In the genomic region with DNA sequence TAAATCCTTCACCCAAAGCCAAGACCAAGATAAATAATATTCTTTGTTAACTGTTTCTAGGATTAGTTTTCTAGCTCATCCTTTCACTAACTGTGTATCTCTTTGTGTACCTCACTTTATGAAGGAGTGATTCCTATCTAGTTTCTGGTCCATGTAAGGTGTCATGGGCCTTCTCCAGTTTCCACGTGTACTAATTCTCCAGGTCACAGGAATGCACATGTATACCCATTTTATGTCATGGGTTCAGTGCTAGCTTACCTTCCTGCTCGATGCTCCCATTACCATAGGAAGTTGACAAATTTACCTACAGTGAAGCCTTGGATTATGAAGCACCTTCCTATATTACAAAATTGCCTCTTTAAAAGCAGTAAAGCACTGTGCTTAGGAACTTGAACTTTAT, we compare ENCODE assay signal across 11 cellular contexts. TPM values are rescaled to one million over a fixed set of nuclear protein-coding genes. Genes with fewer than 3 reads are reported as not detected.
"Had no signal": no experiment of that assay in that cellular context is flagged by ENCODE, and none has a peak within 500 bp of the region (broad histone marks: within the 10 kb centered on the region; RNA-seq: fewer than 3 reads in every experiment).

No MANE protein-coding gene starts in this region.

RNA-seq across cellular contexts. Expression of a gene that starts 5.9 kb away (rescaled TPM):
- total RNA-seq: activated B cell treated with CpG ODN at 0.5 μM for 24 hours; activated CD4-positive, alpha-beta memory T cell treated with anti-CD3 and anti-CD28 coated beads for 36 hours; activated CD4-positive, alpha-beta memory T cell treated with anti-CD3 and anti-CD28 coated beads, Interleukin-2, amount 10 ng/mL, durations not matched to agents 7 days and 5 days; activated CD4-positive, alpha-beta T cell treated with anti-CD3 and anti-CD28 coated beads for 36 hours; activated CD4-positive, alpha-beta T cell treated with anti-CD3 and anti-CD28 coated beads, Interleukin-2, amount 10 ng/mL, durations not matched to agents 24 days and 14 days; activated CD4-positive, alpha-beta T cell treated with anti-CD3 and anti-CD28 coated beads, Interleukin-2, amount 10 ng/mL, durations not matched to agents 7 days and 5 days; activated CD8-positive, alpha-beta memory T cell treated with anti-CD3 and anti-CD28 coated beads, Interleukin-2, amount 10 ng/mL, durations not matched to agents 7 days and 5 days; activated CD8-positive, alpha-beta T cell treated with anti-CD3 and anti-CD28 coated beads for 36 hours; activated CD8-positive, alpha-beta T cell treated with anti-CD3 and anti-CD28 coated beads, Interleukin-2, amount 10 ng/mL, durations not matched to agents 7 days and 5 days; T-helper 1 cell treated with Interleukin-12 subunit alpha and Interleukin-12 subunit beta and Interleukin-4 antibody, amounts not matched to agents 30 ng/mL and 1 ng/mL, for 36 hours; T-helper 17 cell had no signal
